22 cellular contexts compared by ENCODE assay signal in the genomic region with DNA sequence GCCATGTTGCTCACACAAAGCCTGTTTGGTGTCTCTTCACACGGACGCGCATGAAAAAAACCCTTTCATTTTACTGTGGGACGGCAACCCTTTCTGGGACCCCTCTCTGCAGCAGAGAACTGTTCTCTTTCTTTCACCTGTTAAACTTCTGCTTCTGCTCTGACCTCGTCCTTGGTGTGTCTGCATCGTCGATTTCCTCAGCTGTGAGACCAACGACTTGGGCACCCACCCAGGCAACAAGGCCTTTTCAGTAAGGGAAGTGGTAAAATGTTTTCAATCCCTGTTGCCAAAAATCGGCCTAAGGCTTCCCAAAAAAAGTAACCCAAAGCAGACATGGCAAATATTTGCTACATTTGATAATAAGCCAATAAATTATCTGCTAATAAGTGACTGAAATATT.
A peak's percentile ranks its signal among the peaks of the same experiment; 100 is the strongest.
DNase-seq lines count a peak whose midpoint lies in the region; ATAC-seq and TF ChIP-seq lines count a peak whose summit lies in the region.
"Had no signal": no experiment of that assay in that cellular context is flagged by ENCODE, and none has a peak within 500 bp of the region (broad histone marks: within the 10 kb centered on the region; RNA-seq: fewer than 3 reads in every experiment).

No MANE protein-coding gene starts in this region.

- ATAC-seq in PC-3 (no peak), HG03025 (IDR thresholded peaks at IDR 0.05; ENCODE audit: low FRiP score, unreplicated experiment) (no peak), GM18858 (IDR thresholded peaks at IDR 0.05; ENCODE audit: unreplicated experiment) (no peak)
- ATAC-seq: gastrocnemius medialis; K562; naive thymus-derived CD8-positive, alpha-beta T cell; sciatic nerve; stimulated activated naive B cell treated with anti-CD40 and anti-IgM and Interleukin-4, amounts not matched to agents 10 μg/mL and 1 μg/mL and 100 μg/mL, for 72 hours; T-helper 17 cell had no signal

- H3K9me3 ChIP-seq in PC-3 (ENCODE audit: low read length) (no peaks in the 10 kb centered on the region), BE2C (no peaks in the 10 kb centered on the region), vagina (no peaks in the 10 kb centered on the region)
- H3K9me3 ChIP-seq: adrenal gland, gastrocnemius medialis, testis had no signal

- H3K4me1 Mint-ChIP-seq in osteocyte (ENCODE audit: unreplicated experiment) = peaks cover 71% of the 10 kb centered on the region
- H3K4me1 Mint-ChIP-seq: stimulated activated naive B cell treated with anti-CD40 and anti-IgM and Interleukin-4, amounts not matched to agents 10 μg/mL and 1 μg/mL and 100 μg/mL, for 72 hours; T-helper 17 cell had no signal

- intact Hi-C loops in PC-3 (cut with micrococcal nuclease) = loop anchor here (5.0 to 10.0 kb wide), 7 partner anchors 76 to 841 kb away; partner anchors contain the start of gene IRS2
- intact Hi-C loops in vagina (cut with DNase I) = no loop called here

- TF ChIP-seq POLR2A in vagina (IDR thresholded peaks at IDR 0.05) = no peak

- H3K4me3 ChIP-seq in PC-3 (ENCODE audit: low read length) = peak overlapping the region; percentile 21; the same call in 1 of the 2 replicates
- no peak overlapping the region for H3K4me3 ChIP-seq in epithelial cell of esophagus (ENCODE audit: low read length)
- no peak overlapping the region for H3K4me3 ChIP-seq in BE2C (ENCODE audit: low read depth, low read length)
- H3K4me3 ChIP-seq in vagina = no peak overlapping the region
- H3K4me3 ChIP-seq: adrenal gland, gastrocnemius medialis, K562, testis had no signal

- peak overlapping the region; percentile 56 for H3K4me2 ChIP-seq in PC-3 (ENCODE audit: low read length)

- peaks cover 11% of the 10 kb centered on the region; the same call in 1 of the 2 replicates for H3K36me3 ChIP-seq in PC-3 (ENCODE audit: low read depth, low read length)
- no peaks in the 10 kb centered on the region for H3K36me3 ChIP-seq in BE2C
- no peaks in the 10 kb centered on the region for H3K36me3 ChIP-seq in vagina
- H3K36me3 ChIP-seq: adrenal gland, gastrocnemius medialis had no signal

- H3K27me3 Mint-ChIP-seq in osteocyte (ENCODE audit: unreplicated experiment) = no peaks in the 10 kb centered on the region

- H3K27ac Mint-ChIP-seq in osteocyte (ENCODE audit: unreplicated experiment) = peak overlapping the region; percentile 85
- H3K27ac Mint-ChIP-seq: dendritic cell treated with granulocyte-macrophage colony-stimulating factor and Interleukin-4, amounts not matched to agents 40 ng/mL and 50 ng/mL, for 4 days; naive thymus-derived CD8-positive, alpha-beta T cell; stimulated activated naive B cell treated with anti-CD40 and anti-IgM and Interleukin-4, amounts not matched to agents 10 μg/mL and 1 μg/mL and 100 μg/mL, for 72 hours; T-helper 17 cell had no signal

- H3K79me2 ChIP-seq in PC-3 (ENCODE audit: low read length) = peaks cover 39% of the 10 kb centered on the region

- peaks cover 7% of the 10 kb centered on the region for H3F3A ChIP-seq in PC-3 (ENCODE audit: low read length, unreplicated experiment)

- BruUV-seq in PC-3 (replicated peaks; lab: Mats Ljungman, UMichigan) = no TSS peak

- no peak overlapping the region for H3K4me3 Mint-ChIP-seq in osteocyte (ENCODE audit: unreplicated experiment)
- H3K4me3 Mint-ChIP-seq: dendritic cell treated with granulocyte-macrophage colony-stimulating factor and Interleukin-4, amounts not matched to agents 40 ng/mL and 50 ng/mL, for 4 days; naive thymus-derived CD8-positive, alpha-beta T cell; stimulated activated naive B cell treated with anti-CD40 and anti-IgM and Interleukin-4, amounts not matched to agents 10 μg/mL and 1 μg/mL and 100 μg/mL, for 72 hours; T-helper 17 cell had no signal

- H3K9me3 Mint-ChIP-seq in osteocyte (ENCODE audit: unreplicated experiment) = no peaks in the 10 kb centered on the region
- H3K9me3 Mint-ChIP-seq: dendritic cell treated with granulocyte-macrophage colony-stimulating factor and Interleukin-4, amounts not matched to agents 40 ng/mL and 50 ng/mL, for 4 days; stimulated activated naive B cell treated with anti-CD40 and anti-IgM and Interleukin-4, amounts not matched to agents 10 μg/mL and 1 μg/mL and 100 μg/mL, for 72 hours had no signal

- TF ChIP-seq CTCF in PC-3 (conservative IDR thresholded peaks at IDR 0.05; ENCODE audit: low read depth, low read length) = no peak
- no peak for TF ChIP-seq CTCF in epithelial cell of esophagus (IDR thresholded peaks at IDR 0.05; ENCODE audit: insufficient read depth, low read depth, low read length, missing control alignments)
- no peak for TF ChIP-seq CTCF in osteocyte (IDR thresholded peaks at IDR 0.05)
- TF ChIP-seq CTCF in BE2C (IDR thresholded peaks at IDR 0.05; ENCODE audit: low read depth, low read length) = no peak
- TF ChIP-seq CTCF in vagina (IDR thresholded peaks at IDR 0.05) = no peak

- no peaks in the 10 kb centered on the region for H4K20me1 ChIP-seq in PC-3 (ENCODE audit: low read length)

- peak overlapping the region; percentile 83 for H3K27ac ChIP-seq in PC-3 (ENCODE audit: low read length)
- H3K27ac ChIP-seq in vagina = no peak overlapping the region
- H3K27ac ChIP-seq: adrenal gland, gastrocnemius medialis, testis had no signal

- no peak overlapping the region for H2AFZ ChIP-seq in PC-3 (ENCODE audit: low read length)

- H3K36me3 Mint-ChIP-seq in osteocyte (ENCODE audit: unreplicated experiment) = no peaks in the 10 kb centered on the region
- H3K36me3 Mint-ChIP-seq: naive thymus-derived CD8-positive, alpha-beta T cell; stimulated activated naive B cell treated with anti-CD40 and anti-IgM and Interleukin-4, amounts not matched to agents 10 μg/mL and 1 μg/mL and 100 μg/mL, for 72 hours had no signal

- no peaks in the 10 kb centered on the region for H3K9me2 ChIP-seq in PC-3 (replicated peaks; ENCODE audit: low read length)

- CTCF ChIA-PET in PC-3 (lab: Charles Lee) = no interaction called here

- peak overlapping the region; percentile 42 for H3K9ac ChIP-seq in PC-3 (ENCODE audit: low read length)

- DNase-seq in ELF-1 (ENCODE audit: low read depth, low spot score) = peak; percentile 43
- DNase-seq in PC-3 = no peak
- DNase-seq in epithelial cell of esophagus (ENCODE audit: low read depth) = peak; percentile 48
- DNase-seq in osteocyte (ENCODE audit: extremely low spot score, unreplicated experiment) = no peak
- DNase-seq in BE2C = no peak
- no peak for DNase-seq in vagina (ENCODE audit: extremely low spot score in 2 of 2)
- DNase-seq: activated CD4-positive, alpha-beta T cell treated with anti-CD3 and anti-CD28 coated beads, Interleukin-2, amount 50 U/mL, for 1 hour; adrenal gland; DMS79 treated with DMSO at 0.1 percent for 48 hours; gastrocnemius medialis; MV-4-11; naive thymus-derived CD8-positive, alpha-beta T cell; NCI-H1694 treated with DMSO at 0.1 percent for 48 hours; NCI-H69; stimulated activated naive B cell treated with anti-CD40 and anti-IgM and Interleukin-4, amounts not matched to agents 10 μg/mL and 1 μg/mL and 100 μg/mL, for 72 hours; T-helper 17 cell; testis had no signal

- POLR2A ChIA-PET in PC-3 (lab: Charles Lee; ENCODE audit: unreplicated experiment) = interaction anchor here (0.6 kb wide), 1 partner anchor 771 kb away, joined by 5 read pairs; no protein-coding TSS in a partner anchor

- H3K27me3 ChIP-seq in PC-3 (ENCODE audit: low read length) = no peaks in the 10 kb centered on the region
- H3K27me3 ChIP-seq in BE2C = no peaks in the 10 kb centered on the region
- no peaks in the 10 kb centered on the region for H3K27me3 ChIP-seq in vagina
- H3K27me3 ChIP-seq: adrenal gland, gastrocnemius medialis, testis had no signal

- H3K4me1 ChIP-seq in PC-3 (ENCODE audit: insufficient read depth, low read length) (peaks cover 34% of the 10 kb centered on the region), BE2C (peaks cover 13% of the 10 kb centered on the region), vagina (no peaks in the 10 kb centered on the region)

Comparison
In these comparisons a context has a peak if more than half of its experiments do, and no peak if none do; other contexts are left out.
1. DNase-seq: peak in ELF-1 (single experiment) and epithelial cell of esophagus (single experiment); none in PC-3 (single experiment), osteocyte (single experiment), BE2C (single experiment) and vagina (0 of 2).